ENCODE assay signal across 11 cellular contexts in the genomic region with DNA sequence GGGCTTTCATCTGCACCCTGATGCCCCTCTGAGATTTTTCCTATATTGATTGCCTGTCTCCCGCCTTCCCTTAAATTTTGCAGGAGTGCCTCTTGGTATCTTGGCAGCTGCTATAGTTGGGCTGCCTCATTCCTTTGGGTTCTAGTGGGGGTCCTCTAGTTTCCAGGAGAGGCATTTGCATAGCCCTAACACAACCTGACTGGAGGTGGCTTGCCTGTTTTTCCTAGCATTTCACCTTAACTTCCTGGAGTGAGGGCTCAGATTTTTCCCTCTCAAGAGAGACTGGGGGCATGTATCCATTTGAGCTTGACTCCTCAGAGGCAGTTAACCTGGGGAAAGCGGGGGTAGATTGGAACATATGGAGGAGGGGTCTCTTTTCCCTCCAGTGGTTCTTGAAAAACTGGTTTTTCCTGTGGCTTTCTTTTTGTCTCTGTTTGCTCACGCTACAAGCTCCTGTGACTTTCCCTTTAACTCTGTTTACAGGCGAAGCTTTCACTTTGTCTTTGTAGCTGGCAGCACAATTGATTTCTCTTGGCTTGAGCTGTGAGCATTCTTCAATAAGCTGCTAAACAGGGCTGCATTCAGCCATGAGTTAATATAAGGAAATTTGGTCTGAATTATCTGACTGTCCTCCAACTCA.
A peak's percentile ranks its signal among the peaks of the same experiment; 100 is the strongest.
DNase-seq lines count a peak whose midpoint lies in the region; ATAC-seq, FAIRE-seq and TF ChIP-seq lines count a peak whose summit lies in the region.
"Had no signal": no experiment of that assay in that cellular context is flagged by ENCODE, and none has a peak within 500 bp of the region (broad histone marks: within the 10 kb centered on the region; RNA-seq: fewer than 3 reads in every experiment).

No MANE protein-coding gene starts in this region.

- H3K9ac ChIP-seq in ES-I3 (ENCODE audit: low read depth, low read length) = peak overlapping the region; percentile 39; the same call in 1 of the 2 replicates
- H3K9ac ChIP-seq in parathyroid adenoma = no peak overlapping the region

- H3K9me3 ChIP-seq in ES-I3 (ENCODE audit: control insufficient read depth, insufficient read depth, low read length) (no peaks in the 10 kb centered on the region), parathyroid adenoma (ENCODE audit: control insufficient read depth, low read length) (no peaks in the 10 kb centered on the region)

- peak overlapping the region; percentile 34 for H3K4me2 ChIP-seq in parathyroid adenoma (ENCODE audit: low read length)

- no peaks in the 10 kb centered on the region for H3K9me3 Mint-ChIP-seq in activated naive CD4-positive, alpha-beta T cell treated with anti-CD3 and anti-CD28 coated beads, Interleukin-2, amount 10 ng/mL, durations not matched to agents 7 days and 5 days

- H3K4me1 Mint-ChIP-seq in activated naive CD4-positive, alpha-beta T cell treated with anti-CD3 and anti-CD28 coated beads, Interleukin-2, amount 10 ng/mL, durations not matched to agents 7 days and 5 days = no peaks in the 10 kb centered on the region

- H3K27me3 ChIP-seq in parathyroid adenoma (ENCODE audit: control insufficient read depth, insufficient read depth, low read length) = no peaks in the 10 kb centered on the region

- no peak overlapping the region for H3K27ac Mint-ChIP-seq in activated naive CD4-positive, alpha-beta T cell treated with anti-CD3 and anti-CD28 coated beads, Interleukin-2, amount 10 ng/mL, durations not matched to agents 7 days and 5 days

- no peak overlapping the region for H2AFZ ChIP-seq in parathyroid adenoma

- FAIRE-seq in RCC 7860 (lab: Jason Lieb, UNC) = no peak

- ATAC-seq in GM21825 (IDR thresholded peaks at IDR 0.05; ENCODE audit: unreplicated experiment) = no peak

- DNase-seq in NCI-H748 treated with DMSO at 0.1 percent for 48 hours (lab: John Stamatoyannopoulos, UW) (peak; percentile 85), glomerular visceral epithelial cell (ENCODE audit: extremely low spot score) (peak; percentile 12), RCC 7860 (ENCODE audit: low spot score) (no peak), NCI-H1694 treated with DMSO at 0.1 percent for 48 hours (lab: John Stamatoyannopoulos, UW) (no peak)
- DNase-seq in activated naive CD4-positive, alpha-beta T cell treated with anti-CD3 and anti-CD28 coated beads, Interleukin-2, amount 10 ng/mL, durations not matched to agents 7 days and 5 days = no peak
- DNase-seq: foreskin melanocyte, GDM1, KG1 had no signal

- no peaks in the 10 kb centered on the region for H3K36me3 Mint-ChIP-seq in activated naive CD4-positive, alpha-beta T cell treated with anti-CD3 and anti-CD28 coated beads, Interleukin-2, amount 10 ng/mL, durations not matched to agents 7 days and 5 days

- no peaks in the 10 kb centered on the region for H3K79me2 ChIP-seq in parathyroid adenoma

- CTCF ChIA-PET in activated naive CD4-positive, alpha-beta T cell treated with anti-CD3 and anti-CD28 coated beads, Interleukin-2, amount 10 ng/mL, durations not matched to agents 7 days and 5 days (lab: Charles Lee) = no interaction called here

- TF ChIP-seq CTCF in parathyroid adenoma (IDR thresholded peaks at IDR 0.05) = no peak

- H3K4me1 ChIP-seq in ES-I3 (ENCODE audit: insufficient read depth, low read length) = peaks cover 15% of the 10 kb centered on the region
- H3K4me1 ChIP-seq in parathyroid adenoma = no peaks in the 10 kb centered on the region

- no peak overlapping the region for H3K27ac ChIP-seq in parathyroid adenoma

- H3K4me3 Mint-ChIP-seq in activated naive CD4-positive, alpha-beta T cell treated with anti-CD3 and anti-CD28 coated beads, Interleukin-2, amount 10 ng/mL, durations not matched to agents 7 days and 5 days = no peak overlapping the region

- no peak overlapping the region for H3K4me3 ChIP-seq in parathyroid adenoma (ENCODE audit: low read depth, low read length)

- no peaks in the 10 kb centered on the region for H3K36me3 ChIP-seq in ES-I3 (ENCODE audit: insufficient read depth, low read length)
- H3K36me3 ChIP-seq in parathyroid adenoma (ENCODE audit: control insufficient read depth, insufficient read depth, low read length) = no peaks in the 10 kb centered on the region

- no peaks in the 10 kb centered on the region for H3K27me3 Mint-ChIP-seq in activated naive CD4-positive, alpha-beta T cell treated with anti-CD3 and anti-CD28 coated beads, Interleukin-2, amount 10 ng/mL, durations not matched to agents 7 days and 5 days

Comparison
In these comparisons a context has a peak if more than half of its experiments do, and no peak if none do; other contexts are left out.
1. DNase-seq: peak in NCI-H748 treated with DMSO at 0.1 percent for 48 hours (single experiment) and glomerular visceral epithelial cell (single experiment); none in RCC 7860 (single experiment), activated naive CD4-positive, alpha-beta T cell treated with anti-CD3 and anti-CD28 coated beads, Interleukin-2, amount 10 ng/mL, durations not matched to agents 7 days and 5 days (single experiment) and NCI-H1694 treated with DMSO at 0.1 percent for 48 hours (single experiment).